ENCODE assay signal across 20 cellular contexts in the genomic region with DNA sequence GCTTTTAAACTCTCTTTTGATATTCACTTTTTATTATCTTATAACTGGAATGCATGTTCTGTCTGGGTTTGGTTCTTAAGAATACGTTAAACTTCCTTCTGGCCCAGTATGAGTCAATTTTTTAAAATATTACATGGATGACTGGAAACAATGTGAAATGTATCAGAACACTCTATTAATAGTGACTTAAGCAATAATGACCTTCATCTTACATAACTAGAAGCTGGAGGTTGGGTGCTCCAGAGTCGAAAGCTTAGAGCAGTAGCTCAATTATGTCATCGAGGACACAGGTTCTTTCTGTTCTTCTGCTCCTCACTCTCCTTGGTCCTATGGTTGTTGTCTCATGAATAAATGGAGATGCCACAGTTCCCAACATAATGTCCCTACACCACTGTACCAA.
"Had no signal": no experiment of that assay in that cellular context is flagged by ENCODE, and none has a peak within 500 bp of the region (broad histone marks: within the 10 kb centered on the region; RNA-seq: fewer than 3 reads in every experiment).

No MANE protein-coding gene starts in this region.

- H3K36me3 ChIP-seq: MG63, SJCRH30 had no signal

- H3K4me3 ChIP-seq: MG63, SJCRH30 had no signal

- H3K9me3 ChIP-seq: MG63, SJCRH30 had no signal

- H3K4me1 ChIP-seq: SJCRH30 had no signal

- H3K27ac ChIP-seq: SJCRH30 had no signal

- DNase-seq: KBM-7; MG63; NCI-H1092; NCI-H1105 treated with DMSO at 0.1 percent for 48 hours; NCI-H1417 treated with DMSO at 0.1 percent for 48 hours; NCI-H146; NCI-H1694 treated with DMSO at 0.1 percent for 48 hours; NCI-H1930; NCI-H2081; NCI-H2107; NCI-H2227 treated with DMSO at 0.1 percent for 48 hours; NCI-H524; NCI-H526 treated with DMSO at 0.1 percent for 48 hours; NCI-H774; NK-92 treated with Interleukin-12 subunit alpha and Interleukin-12 subunit beta, amount 100 ng/mL, for 24 hours; Right ventricle myocardium superior; RPMI8226; SW 1271; T-cell had no signal

- H3K27me3 ChIP-seq: MG63, SJCRH30 had no signal
